In genomic region chr22:32920032-32920628, GRCh38 we compare ENCODE assay signal across 15 cellular contexts.
DNase-seq lines count a peak whose midpoint lies in the region; ATAC-seq and TF ChIP-seq lines count a peak whose summit lies in the region.
"Had no signal": no experiment of that assay in that cellular context is flagged by ENCODE, and none has a peak within 500 bp of the region (broad histone marks: within the 10 kb centered on the region; RNA-seq: fewer than 3 reads in every experiment).

No MANE protein-coding gene starts in this region.

- H3K4me3 ChIP-seq in BE2C (ENCODE audit: low read depth, low read length) (peak overlapping the region; percentile 21), fibroblast of pulmonary artery (replicated peaks; ENCODE audit: low read depth, low read length) (no peak overlapping the region)
- H3K4me3 ChIP-seq: SK-N-MC had no signal

- TF ChIP-seq CTCF in BE2C (IDR thresholded peaks at IDR 0.05; ENCODE audit: low read depth, low read length), result no peak
- no peak for TF ChIP-seq CTCF in fibroblast of pulmonary artery (IDR thresholded peaks at IDR 0.05; ENCODE audit: low read length, missing control alignments)
- TF ChIP-seq CTCF in omental fat pad (IDR thresholded peaks at IDR 0.05), result no peak
- no peak for TF ChIP-seq CTCF in GM13976 (IDR thresholded peaks at IDR 0.05; ENCODE audit: borderline replicate concordance, control extremely low read depth, extremely low read depth, insufficient read depth, missing control alignments)

- H3K36me3 ChIP-seq in BE2C, result no peaks in the 10 kb centered on the region

- ATAC-seq in omental fat pad (ENCODE audit: low FRiP score), result peak; percentile 53
- no peak for ATAC-seq in HG02642 (IDR thresholded peaks at IDR 0.05; ENCODE audit: poor library complexity, unreplicated experiment)
- ATAC-seq: stimulated activated effector memory CD8-positive, alpha-beta T cell treated with anti-CD3 and anti-CD28 coated beads, Interleukin-12 subunit alpha, Interleukin-12 subunit beta, amount 100 ng/mL, for 72 hours had no signal

- H3K9me3 ChIP-seq in BE2C, result peaks cover 2% of the 10 kb centered on the region

- no peaks in the 10 kb centered on the region for H3K27me3 ChIP-seq in BE2C

- peaks cover 18% of the 10 kb centered on the region for H3K4me1 ChIP-seq in BE2C

- in situ Hi-C loops in GM13976 (cut with MboI; ENCODE audit: low sequenced_read_pairs, unreplicated experiment), result no loop called here

- peak; percentile 47 for DNase-seq in BE2C
- DNase-seq in NOMO-1 treated with dmso at 0.1 percent for 144 hours (lab: John Stamatoyannopoulos, UW; ENCODE audit: unreplicated experiment), result peak; percentile 97
- peak; percentile 90 for DNase-seq in fibroblast of pulmonary artery (ENCODE audit: low read depth)
- DNase-seq in omental fat pad (ENCODE audit: low spot score), result no peak
- no peak for DNase-seq in stimulated activated CD4-positive, alpha-beta T cell treated with anti-CD3 and anti-CD28 coated beads, Interleukin-2, amount 100 ng/mL, for 48 hours
- no peak for DNase-seq in NCI-H1105 treated with DMSO at 0.1 percent for 48 hours (lab: John Stamatoyannopoulos, UW)
- no peak for DNase-seq in GM13976 (ENCODE audit: low spot score)
- DNase-seq: activated naive CD8-positive, alpha-beta T cell treated with anti-CD3 and anti-CD28 coated beads for 36 hours; AML-193; effector CD8-positive, alpha-beta T cell; NCI-H345; stimulated activated CD4-positive, alpha-beta T cell treated with anti-CD3 and anti-CD28 coated beads, Interleukin-15, amount 100 ng/mL, for 24 hours had no signal

Comparison
In these comparisons a context has a peak if more than half of its experiments do, and no peak if none do; other contexts are left out.
1. DNase-seq: peak in BE2C (single experiment), NOMO-1 treated with dmso at 0.1 percent for 144 hours (single experiment) and fibroblast of pulmonary artery (single experiment); none in omental fat pad (single experiment), stimulated activated CD4-positive, alpha-beta T cell treated with anti-CD3 and anti-CD28 coated beads, Interleukin-2, amount 100 ng/mL, for 48 hours (0 of 2), NCI-H1105 treated with DMSO at 0.1 percent for 48 hours (single experiment) and GM13976 (single experiment).